18 cellular contexts compared by ENCODE assay signal in genomic region chr5:131541071-131541470, GRCh38.
DNase-seq lines count a peak whose midpoint lies in the region; ATAC-seq and TF ChIP-seq lines count a peak whose summit lies in the region.
"Had no signal": no experiment of that assay in that cellular context is flagged by ENCODE, and none has a peak within 500 bp of the region (broad histone marks: within the 10 kb centered on the region; RNA-seq: fewer than 3 reads in every experiment).

No MANE protein-coding gene starts in this region.

- H3K27me3 Mint-ChIP-seq in activated CD8-positive, alpha-beta T cell treated with anti-CD3 and anti-CD28 coated beads for 36 hours, result no peaks in the 10 kb centered on the region
- no peaks in the 10 kb centered on the region for H3K27me3 Mint-ChIP-seq in activated CD8-positive, alpha-beta T cell treated with anti-CD3 and anti-CD28 coated beads, Interleukin-2, amount 10 ng/mL, durations not matched to agents 7 days and 5 days (ENCODE audit: low read depth)
- no peaks in the 10 kb centered on the region for H3K27me3 Mint-ChIP-seq in naive B cell

- no peaks in the 10 kb centered on the region for H3K9me3 Mint-ChIP-seq in activated CD8-positive, alpha-beta T cell treated with anti-CD3 and anti-CD28 coated beads for 36 hours
- H3K9me3 Mint-ChIP-seq in activated CD8-positive, alpha-beta T cell treated with anti-CD3 and anti-CD28 coated beads, Interleukin-2, amount 10 ng/mL, durations not matched to agents 7 days and 5 days (ENCODE audit: insufficient read depth), result no peaks in the 10 kb centered on the region
- no peaks in the 10 kb centered on the region for H3K9me3 Mint-ChIP-seq in naive B cell

- peaks cover 38% of the 10 kb centered on the region for H3K36me3 Mint-ChIP-seq in activated CD8-positive, alpha-beta T cell treated with anti-CD3 and anti-CD28 coated beads for 36 hours (ENCODE audit: low read depth)
- peaks cover 60% of the 10 kb centered on the region for H3K36me3 Mint-ChIP-seq in activated CD8-positive, alpha-beta T cell treated with anti-CD3 and anti-CD28 coated beads, Interleukin-2, amount 10 ng/mL, durations not matched to agents 7 days and 5 days (ENCODE audit: low read depth)
- peaks cover 13 to 26% of the 10 kb centered on the region in 2 donors for H3K36me3 Mint-ChIP-seq in naive B cell

- POLR2A ChIA-PET in activated CD8-positive, alpha-beta T cell treated with anti-CD3 and anti-CD28 coated beads for 36 hours (lab: Charles Lee), result interaction anchor here (1.2 kb wide), 2 partner anchors 12 to 43 kb away, joined by 3 to 4 read pairs; no protein-coding TSS in a partner anchor
- POLR2A ChIA-PET in activated CD8-positive, alpha-beta T cell treated with anti-CD3 and anti-CD28 coated beads, Interleukin-2, amount 10 ng/mL, durations not matched to agents 7 days and 5 days (lab: Charles Lee), result interaction anchor here (0.5 kb wide), 1 partner anchor 11 kb away, joined by 3 read pairs; no protein-coding TSS in a partner anchor

- ATAC-seq in activated CD8-positive, alpha-beta T cell treated with anti-CD3 and anti-CD28 coated beads for 36 hours, result no peak
- no peak for ATAC-seq in activated CD8-positive, alpha-beta T cell treated with anti-CD3 and anti-CD28 coated beads, Interleukin-2, amount 10 ng/mL, durations not matched to agents 7 days and 5 days
- no peak for ATAC-seq in RWPE2 (ENCODE audit: low read depth)
- no peak for ATAC-seq in naive B cell (ENCODE audit: low read depth in 2 of 2)
- ATAC-seq in GM18498 (IDR thresholded peaks at IDR 0.05; ENCODE audit: unreplicated experiment), result no peak
- ATAC-seq in foreskin keratinocyte, result no peak
- ATAC-seq: A549, Panc1, sciatic nerve had no signal

- peaks cover 10% of the 10 kb centered on the region for H3K36me3 ChIP-seq in RWPE2 (ENCODE audit: low read depth)
- H3K36me3 ChIP-seq: thyroid gland had no signal

- no peak for TF ChIP-seq CTCF in activated CD8-positive, alpha-beta T cell treated with anti-CD3 and anti-CD28 coated beads for 36 hours (IDR thresholded peaks at IDR 0.05)
- TF ChIP-seq CTCF in RWPE2 (IDR thresholded peaks at IDR 0.05; ENCODE audit: poor library complexity, severe bottlenecking), result no peak
- no peak for TF ChIP-seq CTCF in foreskin keratinocyte (conservative IDR thresholded peaks at IDR 0.05)

- H3K27ac Mint-ChIP-seq in activated CD8-positive, alpha-beta T cell treated with anti-CD3 and anti-CD28 coated beads for 36 hours, result peak overlapping the region; percentile 35
- no peak overlapping the region for H3K27ac Mint-ChIP-seq in activated CD8-positive, alpha-beta T cell treated with anti-CD3 and anti-CD28 coated beads, Interleukin-2, amount 10 ng/mL, durations not matched to agents 7 days and 5 days
- H3K27ac Mint-ChIP-seq in naive B cell, result peak overlapping the region in 5 of 6 donors; percentile 17 to 67 (median 60)

- no peak overlapping the region for H3K4me3 ChIP-seq in RWPE2 (ENCODE audit: severe bottlenecking)
- H3K4me3 ChIP-seq: A549, thyroid gland had no signal

- H3K27me3 ChIP-seq in RWPE2 (ENCODE audit: insufficient read depth, poor library complexity, severe bottlenecking) (no peaks in the 10 kb centered on the region), foreskin keratinocyte (no peaks in the 10 kb centered on the region)
- H3K27me3 ChIP-seq: thyroid gland had no signal

- CTCF ChIA-PET in activated CD8-positive, alpha-beta T cell treated with anti-CD3 and anti-CD28 coated beads for 36 hours (lab: Charles Lee), result interaction anchor here (1.7 kb wide), 1 partner anchor 8 kb away, joined by 9 read pairs; no protein-coding TSS in a partner anchor
- CTCF ChIA-PET in activated CD8-positive, alpha-beta T cell treated with anti-CD3 and anti-CD28 coated beads, Interleukin-2, amount 10 ng/mL, durations not matched to agents 7 days and 5 days (lab: Charles Lee), result interaction anchor here (0.7 kb wide), 1 partner anchor 8 kb away, joined by 6 read pairs; no protein-coding TSS in a partner anchor

- no peak for DNase-seq in activated CD8-positive, alpha-beta T cell treated with anti-CD3 and anti-CD28 coated beads for 36 hours
- no peak for DNase-seq in activated CD8-positive, alpha-beta T cell treated with anti-CD3 and anti-CD28 coated beads, Interleukin-2, amount 10 ng/mL, durations not matched to agents 7 days and 5 days
- DNase-seq in HT1080 (ENCODE audit: low read depth) (peak; percentile 18), RWPE2 (ENCODE audit: low spot score) (no peak), naive B cell (no peak), foreskin keratinocyte (no peak), pons (ENCODE audit: low spot score) (no peak)
- DNase-seq: activated T-cell treated with anti-CD3 and anti-CD28 coated beads for 4 hours; amygdala; DMS 273 treated with DMSO at 0.1 percent for 48 hours; GOT3; NCI-H524; stimulated activated CD4-positive, alpha-beta T cell treated with anti-CD3 and anti-CD28 coated beads, Interleukin-4, amount 100 ng/mL, for 1 hour; thyroid gland had no signal

- intact Hi-C loops in activated CD8-positive, alpha-beta T cell treated with anti-CD3 and anti-CD28 coated beads for 36 hours (cut with micrococcal nuclease), result no loop called here

- no peaks in the 10 kb centered on the region for H3K9me3 ChIP-seq in RWPE2 (ENCODE audit: severe bottlenecking)
- H3K9me3 ChIP-seq: A549, thyroid gland had no signal

- no peak overlapping the region for H3K4me3 Mint-ChIP-seq in activated CD8-positive, alpha-beta T cell treated with anti-CD3 and anti-CD28 coated beads for 36 hours
- H3K4me3 Mint-ChIP-seq in activated CD8-positive, alpha-beta T cell treated with anti-CD3 and anti-CD28 coated beads, Interleukin-2, amount 10 ng/mL, durations not matched to agents 7 days and 5 days, result no peak overlapping the region
- no peak overlapping the region for H3K4me3 Mint-ChIP-seq in naive B cell

- H3K27ac ChIP-seq in RWPE2 (ENCODE audit: poor library complexity, severe bottlenecking) (peak overlapping the region; percentile 49), foreskin keratinocyte (no peak overlapping the region)
- H3K27ac ChIP-seq: A549, thyroid gland had no signal

- H3K4me1 ChIP-seq in RWPE2 (ENCODE audit: insufficient read depth, poor library complexity, severe bottlenecking), result peaks cover 34% of the 10 kb centered on the region
- H3K4me1 ChIP-seq in foreskin keratinocyte, result peaks cover 15% of the 10 kb centered on the region

- H3K4me1 Mint-ChIP-seq in activated CD8-positive, alpha-beta T cell treated with anti-CD3 and anti-CD28 coated beads for 36 hours (ENCODE audit: low read depth), result peaks cover 79% of the 10 kb centered on the region
- peaks cover 42% of the 10 kb centered on the region for H3K4me1 Mint-ChIP-seq in activated CD8-positive, alpha-beta T cell treated with anti-CD3 and anti-CD28 coated beads, Interleukin-2, amount 10 ng/mL, durations not matched to agents 7 days and 5 days (ENCODE audit: low read depth)
- peaks cover 36 to 42% (median 40%) of the 10 kb centered on the region in 3 donors for H3K4me1 Mint-ChIP-seq in naive B cell
